In genomic region chr5:139919308-139919707, GRCh38 we compare ENCODE assay signal across 18 cellular contexts.
"Had no signal": no experiment of that assay in that cellular context is flagged by ENCODE, and none has a peak within 500 bp of the region (broad histone marks: within the 10 kb centered on the region; RNA-seq: fewer than 3 reads in every experiment).

No MANE protein-coding gene starts in this region.

- H3K27ac ChIP-seq: neutrophil, parathyroid adenoma, spleen had no signal

- H3K36me3 ChIP-seq: neutrophil, spleen had no signal

- H3K4me1 Mint-ChIP-seq: activated CD4-positive, alpha-beta memory T cell treated with anti-CD3 and anti-CD28 coated beads, Interleukin-2, amount 10 ng/mL, durations not matched to agents 7 days and 5 days; stimulated activated memory B cell treated with anti-CD40 and anti-IgM and Interleukin-4, amounts not matched to agents 10 μg/mL and 1 μg/mL and 100 μg/mL, for 72 hours had no signal

- H3K4me3 Mint-ChIP-seq: activated CD4-positive, alpha-beta memory T cell treated with anti-CD3 and anti-CD28 coated beads, Interleukin-2, amount 10 ng/mL, durations not matched to agents 7 days and 5 days; activated T-cell treated with anti-CD3 and anti-CD28 coated beads, Interleukin-2, amount 50 U/mL, for 24 hours; natural killer cell treated with Interleukin-12 subunit alpha and Interleukin-12 subunit beta and Interleukin-15 and Interleukin-18, amount 100 ng/mL, for 72 hours; stimulated activated memory B cell treated with anti-CD40 and anti-IgM and Interleukin-4, amounts not matched to agents 10 μg/mL and 1 μg/mL and 100 μg/mL, for 72 hours had no signal

- H3K4me1 ChIP-seq: parathyroid adenoma, spleen had no signal

- H3K36me3 Mint-ChIP-seq: natural killer cell treated with Interleukin-12 subunit alpha and Interleukin-12 subunit beta and Interleukin-15 and Interleukin-18, amount 100 ng/mL, for 72 hours; stimulated activated memory B cell treated with anti-CD40 and anti-IgM and Interleukin-4, amounts not matched to agents 10 μg/mL and 1 μg/mL and 100 μg/mL, for 72 hours had no signal

- H3K4me3 ChIP-seq: spleen had no signal

- H3K9me3 ChIP-seq: neutrophil, spleen had no signal

- H2AFZ ChIP-seq: parathyroid adenoma had no signal

- H3K27ac Mint-ChIP-seq: activated CD4-positive, alpha-beta memory T cell treated with anti-CD3 and anti-CD28 coated beads, Interleukin-2, amount 10 ng/mL, durations not matched to agents 7 days and 5 days; activated T-cell treated with anti-CD3 and anti-CD28 coated beads, Interleukin-2, amount 50 U/mL, for 24 hours; activated T-helper 2 cell treated with anti-CD3 and anti-CD28 coated beads, Interferon-gamma antibody, Interleukin-2, Interleukin-4, amounts not matched to agents 10 μg/mL and 5 μg/mL and 100 μg/mL, durations not matched to agents 14 hours and 24 hours and 36 hours; natural killer cell treated with Interleukin-12 subunit alpha and Interleukin-12 subunit beta and Interleukin-15 and Interleukin-18, amount 100 ng/mL, for 72 hours; stimulated activated memory B cell treated with anti-CD40 and anti-IgM and Interleukin-4, amounts not matched to agents 10 μg/mL and 1 μg/mL and 100 μg/mL, for 72 hours had no signal

- H3K9me3 Mint-ChIP-seq: activated CD4-positive, alpha-beta memory T cell treated with anti-CD3 and anti-CD28 coated beads, Interleukin-2, amount 10 ng/mL, durations not matched to agents 7 days and 5 days; activated T-cell treated with anti-CD3 and anti-CD28 coated beads, Interleukin-2, amount 50 U/mL, for 24 hours; activated T-helper 2 cell treated with anti-CD3 and anti-CD28 coated beads, Interferon-gamma antibody, Interleukin-2, Interleukin-4, amounts not matched to agents 10 μg/mL and 5 μg/mL and 100 μg/mL, durations not matched to agents 14 hours and 24 hours and 36 hours; natural killer cell treated with Interleukin-12 subunit alpha and Interleukin-12 subunit beta and Interleukin-15 and Interleukin-18, amount 100 ng/mL, for 72 hours; stimulated activated memory B cell treated with anti-CD40 and anti-IgM and Interleukin-4, amounts not matched to agents 10 μg/mL and 1 μg/mL and 100 μg/mL, for 72 hours had no signal

- DNase-seq: activated CD4-positive, alpha-beta memory T cell treated with anti-CD3 and anti-CD28 coated beads, Interleukin-2, amount 10 ng/mL, durations not matched to agents 7 days and 5 days; activated CD4-positive, alpha-beta T cell treated with anti-CD3 and anti-CD28 coated beads for 48 hours; activated CD4-positive, CD25-positive, alpha-beta regulatory T cell; activated naive CD4-positive, alpha-beta T cell treated with Interleukin-2 at 50 U/mL for 16 hours; activated T-cell treated with anti-CD3 and anti-CD28 coated beads, Interleukin-2, amount 50 U/mL, for 24 hours; anterior cingulate cortex; cerebellar nuclear complex; effector CD4-positive, alpha-beta T cell; left cardiac atrium; mesendoderm; spleen; stimulated activated CD4-positive, alpha-beta T cell treated with anti-CD3 and anti-CD28 coated beads, Interleukin-4, amount 100 ng/mL, for 4 hours; T-helper 9 cell had no signal

- H3K9ac ChIP-seq: parathyroid adenoma had no signal
